ENCODE assay signal across 15 cellular contexts in genomic region chr2:15158117-15158516, GRCh38.
DNase-seq lines count a peak whose midpoint lies in the region; ATAC-seq and TF ChIP-seq lines count a peak whose summit lies in the region.
"Had no signal": no experiment of that assay in that cellular context is flagged by ENCODE, and none has a peak within 500 bp of the region (broad histone marks: within the 10 kb centered on the region; RNA-seq: fewer than 3 reads in every experiment).

No MANE protein-coding gene starts in this region.

- H3K4ac ChIP-seq in H9 (ENCODE audit: low read depth, low read length): no peak overlapping the region

- H4K8ac ChIP-seq in H9 (replicated peaks; ENCODE audit: insufficient read length, low read depth, low read length): no peak overlapping the region

- H3K4me1 Mint-ChIP-seq in H9 (peaks cover 52 to 55% of the 10 kb centered on the region in 2 experiments), endodermal cell (peaks cover 48% of the 10 kb centered on the region), osteocyte (ENCODE audit: unreplicated experiment) (peaks cover 2% of the 10 kb centered on the region)

- H3K4me3 Mint-ChIP-seq in H9 (no peak overlapping the region; a peak in 1 of 5 replicates), endodermal cell (no peak overlapping the region), osteocyte (ENCODE audit: unreplicated experiment) (no peak overlapping the region)

- H3K9ac ChIP-seq in H9 (ENCODE audit: extremely low read depth, insufficient read length, low read length) (no peak overlapping the region), endodermal cell (ENCODE audit: extremely low read depth, low read length, poor library complexity, severe bottlenecking) (no peak overlapping the region), GM23248 (no peak overlapping the region)

- no peak overlapping the region for H3T11ph ChIP-seq in H9 (ENCODE audit: low read length)

- no peak overlapping the region for H3K23ac ChIP-seq in H9 (ENCODE audit: insufficient read length, low read depth, low read length)

- H3K18ac ChIP-seq in H9 (ENCODE audit: insufficient read length, low read depth, low read length): no peak overlapping the region

- no peaks in the 10 kb centered on the region for H3K9me2 ChIP-seq in GM23248 (ENCODE audit: insufficient read depth)

- peak overlapping the region in 1 of 3 experiments; percentile 79; a peak in 1 of 7 replicates for H3K27ac Mint-ChIP-seq in H9
- H3K27ac Mint-ChIP-seq in endodermal cell: no peak overlapping the region
- H3K27ac Mint-ChIP-seq in osteocyte (ENCODE audit: unreplicated experiment): no peak overlapping the region

- no peaks in the 10 kb centered on the region for H3F3A ChIP-seq in GM23248 (ENCODE audit: insufficient read depth)

- H2AK5ac ChIP-seq in H9 (ENCODE audit: insufficient read length, low read length): no peak overlapping the region

- no peaks in the 10 kb centered on the region for H3K79me1 ChIP-seq in H9 (ENCODE audit: insufficient read depth, low read depth, low read length, poor library complexity, severe bottlenecking)

- H2BK5ac ChIP-seq in H9 (ENCODE audit: insufficient read length, low read length): no peak overlapping the region

- H3K27me3 Mint-ChIP-seq in H9 (ENCODE audit: low read depth) (peaks cover 6% of the 10 kb centered on the region), endodermal cell (ENCODE audit: insufficient read depth) (no peaks in the 10 kb centered on the region), osteocyte (ENCODE audit: unreplicated experiment) (no peaks in the 10 kb centered on the region)

- H4K91ac ChIP-seq in H9 (ENCODE audit: insufficient read length, low read depth, low read length): no peak overlapping the region

- H4K5ac ChIP-seq in H9 (ENCODE audit: insufficient read length, low read depth, low read length): no peak overlapping the region

- no peak overlapping the region for H2BK20ac ChIP-seq in H9 (ENCODE audit: low read depth, low read length, poor library complexity, severe bottlenecking)

- H3K4me2 ChIP-seq in H9 (ENCODE audit: insufficient read depth, insufficient read length, low read length): no peak overlapping the region
- H3K4me2 ChIP-seq in GM23248 (ENCODE audit: unreplicated experiment): no peak overlapping the region

- H3K36me3 ChIP-seq in BE2C: no peaks in the 10 kb centered on the region
- H3K36me3 ChIP-seq in endodermal cell (ENCODE audit: control insufficient read depth, insufficient read depth, low read length): no peaks in the 10 kb centered on the region
- H3K36me3 ChIP-seq in GM23248 (ENCODE audit: low read depth): no peaks in the 10 kb centered on the region
- H3K36me3 ChIP-seq: uterus had no signal

- ATAC-seq in GM21390 (IDR thresholded peaks at IDR 0.05; ENCODE audit: unreplicated experiment): no peak

- H3K4me3 ChIP-seq in BE2C (ENCODE audit: low read depth, low read length): no peak overlapping the region
- H3K4me3 ChIP-seq in endodermal cell (ENCODE audit: low read length): no peak overlapping the region
- H3K4me3 ChIP-seq in GM23248: no peak overlapping the region
- H3K4me3 ChIP-seq: uterus had no signal

- no peak overlapping the region for H2BK15ac ChIP-seq in H9 (ENCODE audit: low read depth, low read length)

- no peaks in the 10 kb centered on the region for H3K9me3 ChIP-seq in BE2C
- H3K9me3 ChIP-seq in H9 (ENCODE audit: control insufficient read depth, low read depth, low read length): no peaks in the 10 kb centered on the region
- no peaks in the 10 kb centered on the region for H3K9me3 ChIP-seq in endodermal cell (ENCODE audit: control insufficient read depth, low read length)
- H3K9me3 ChIP-seq in GM23248 (ENCODE audit: low read depth): no peaks in the 10 kb centered on the region
- H3K9me3 ChIP-seq: uterus had no signal

- no CpG with 5 or more reads among the region's 4 CpGs for WGBS in H9 (ENCODE audit: extremely low coverage, insufficient read length, low lambda C conversion rate)
- 50 to 70% methylated on average over 3 to 4 of the region's 4 CpGs for WGBS in endodermal cell (ENCODE audit: insufficient coverage in 1 of 2, insufficient read length in 1 of 2), 2 experiments
- 59 to 61% methylated on average over 4 of the region's 4 CpGs for WGBS in GM23248 (ENCODE audit: low coverage in 1 of 2, low lambda C conversion rate in 2 of 2, missing lambda C conversion rate in 2 of 2), 2 experiments

- no peak overlapping the region for H2BK12ac ChIP-seq in H9 (ENCODE audit: insufficient read length, low read depth, low read length)

- H4K20me1 ChIP-seq in H9 (ENCODE audit: control insufficient read depth, insufficient read depth, insufficient read length) (no peaks in the 10 kb centered on the region), GM23248 (ENCODE audit: insufficient read depth) (no peaks in the 10 kb centered on the region)

- no peak overlapping the region for H3K14ac ChIP-seq in H9 (ENCODE audit: insufficient read depth, low read length)

- H3K36me3 Mint-ChIP-seq in H9 (ENCODE audit: insufficient read depth in 1 of 3, low read depth in 3 of 3) (no peaks in the 10 kb centered on the region; a peak in 2 of 7 replicates), endodermal cell (ENCODE audit: low read depth) (no peaks in the 10 kb centered on the region), osteocyte (ENCODE audit: unreplicated experiment) (no peaks in the 10 kb centered on the region)

- no peaks in the 10 kb centered on the region for H3K27me3 ChIP-seq in BE2C
- H3K27me3 ChIP-seq in H9 (ENCODE audit: insufficient read depth, low read length): no peaks in the 10 kb centered on the region
- no peaks in the 10 kb centered on the region for H3K27me3 ChIP-seq in endodermal cell (ENCODE audit: control insufficient read depth, insufficient read depth, low read length, poor library complexity, severe bottlenecking)
- no peaks in the 10 kb centered on the region for H3K27me3 ChIP-seq in GM23248 (replicated peaks; ENCODE audit: insufficient read depth)
- H3K27me3 ChIP-seq: uterus had no signal

- no peaks in the 10 kb centered on the region for H3K23me2 ChIP-seq in H9 (ENCODE audit: insufficient read length, low read depth, low read length, poor library complexity, severe bottlenecking)

- in situ Hi-C loops in GM23248 (cut with MboI): no loop called here

- DNase-seq in BE2C (peak; percentile 28), H9 (peak; percentile 55), NCI-H345 treated with DMSO at 0.1 percent for 48 hours (lab: John Stamatoyannopoulos, UW; ENCODE audit: unreplicated experiment) (peak; percentile 1), endodermal cell (peak; percentile 70), NCI-H128 (lab: John Stamatoyannopoulos, UW; ENCODE audit: unreplicated experiment) (no peak), osteocyte (ENCODE audit: extremely low spot score, unreplicated experiment) (no peak), GM23248 (no peak)
- DNase-seq: activated CD4-positive, CD25-positive, alpha-beta regulatory T cell; activated effector memory CD4-positive, alpha-beta T cell treated with anti-CD3 and anti-CD28 coated beads, Interleukin-2, amount 50 U/mL, for 16 hours; cerebellar nuclear complex; NCI-H82; T-helper 1 cell; uterus had no signal

- H3K4me1 ChIP-seq in BE2C: no peaks in the 10 kb centered on the region
- H3K4me1 ChIP-seq in H9 (ENCODE audit: insufficient read depth, low read length): peaks cover 3% of the 10 kb centered on the region; the same call in 1 of the 2 replicates
- H3K4me1 ChIP-seq in endodermal cell (ENCODE audit: control insufficient read depth, insufficient read depth, low read length): peaks cover 27% of the 10 kb centered on the region
- no peaks in the 10 kb centered on the region for H3K4me1 ChIP-seq in GM23248 (ENCODE audit: insufficient read depth)
- H3K4me1 ChIP-seq: uterus had no signal

- H3K79me2 ChIP-seq in H9 (ENCODE audit: insufficient read depth, low read length) (no peaks in the 10 kb centered on the region), GM23248 (ENCODE audit: insufficient read depth) (no peaks in the 10 kb centered on the region)

- TF ChIP-seq CTCF in BE2C (IDR thresholded peaks at IDR 0.05; ENCODE audit: low read depth, low read length) (no peak), H9 (conservative IDR thresholded peaks at IDR 0.05) (no peak), endodermal cell (conservative IDR thresholded peaks at IDR 0.05) (no peak), osteocyte (IDR thresholded peaks at IDR 0.05) (no peak)

- H3K9me3 Mint-ChIP-seq in H9 (no peaks in the 10 kb centered on the region; a peak in 1 of 5 replicates), endodermal cell (no peaks in the 10 kb centered on the region), osteocyte (ENCODE audit: unreplicated experiment) (no peaks in the 10 kb centered on the region)

- H3K56ac ChIP-seq in H9 (ENCODE audit: insufficient read length, low read depth, low read length): no peak overlapping the region

- H3K27ac ChIP-seq in H9 (ENCODE audit: insufficient read length, low read depth, low read length) (no peak overlapping the region), endodermal cell (ENCODE audit: low read depth, low read length) (peak overlapping the region; percentile 33), GM23248 (no peak overlapping the region)
- H3K27ac ChIP-seq: RWPE1, uterus had no signal

- H2AFZ ChIP-seq in H9 (ENCODE audit: low read length) (no peak overlapping the region), GM23248 (no peak overlapping the region)

- no peak overlapping the region for H2BK120ac ChIP-seq in H9 (ENCODE audit: low read depth, low read length, poor library complexity, severe bottlenecking)

Comparison
In these comparisons a context has a peak if more than half of its experiments do, and no peak if none do; other contexts are left out.
1. DNase-seq: peak in BE2C (single experiment), H9 (single experiment), NCI-H345 treated with DMSO at 0.1 percent for 48 hours (single experiment) and endodermal cell (single experiment); none in NCI-H128 (single experiment), osteocyte (single experiment) and GM23248 (single experiment).